In genomic region chr18:49690307-49690706, GRCh38 we compare ENCODE assay signal across 10 cellular contexts.
A peak's percentile ranks its signal among the peaks of the same experiment; 100 is the strongest.
DNase-seq lines count a peak whose midpoint lies in the region; ATAC-seq and TF ChIP-seq lines count a peak whose summit lies in the region.
"Had no signal": no experiment of that assay in that cellular context is flagged by ENCODE, and none has a peak within 500 bp of the region (broad histone marks: within the 10 kb centered on the region; RNA-seq: fewer than 3 reads in every experiment).

No MANE protein-coding gene starts in this region.

- TF ChIP-seq CTCF in RWPE2 (IDR thresholded peaks at IDR 0.05; ENCODE audit: poor library complexity, severe bottlenecking): no peak
- TF ChIP-seq CTCF in GM13977 (IDR thresholded peaks at IDR 0.05; ENCODE audit: extremely low read depth, insufficient read depth, missing control alignments): no peak
- TF ChIP-seq CTCF in dorsolateral prefrontal cortex (IDR thresholded peaks at IDR 0.05 in 54 of 56, conservative IDR thresholded peaks at IDR 0.05 in 2 of 56; ENCODE audit: low read depth in 1 of 56, partially characterized antibody in 56 of 56): no peak

- no peak overlapping the region for H3K27ac Mint-ChIP-seq in activated naive CD8-positive, alpha-beta T cell treated with anti-CD3 and anti-CD28 coated beads, Interleukin-2, amount 50 U/mL, for 24 hours
- H3K27ac Mint-ChIP-seq in activated naive CD8-positive, alpha-beta T cell treated with anti-CD3 and anti-CD28 coated beads for 36 hours: no peak overlapping the region

- peaks cover 29% of the 10 kb centered on the region for H3K4me1 ChIP-seq in RWPE2 (ENCODE audit: insufficient read depth, poor library complexity, severe bottlenecking)
- H3K4me1 ChIP-seq: BE2C had no signal

- H3K9me3 Mint-ChIP-seq in activated naive CD8-positive, alpha-beta T cell treated with anti-CD3 and anti-CD28 coated beads, Interleukin-2, amount 50 U/mL, for 24 hours: no peaks in the 10 kb centered on the region
- no peaks in the 10 kb centered on the region for H3K9me3 Mint-ChIP-seq in activated naive CD8-positive, alpha-beta T cell treated with anti-CD3 and anti-CD28 coated beads for 36 hours

- H3K27me3 ChIP-seq in RWPE2 (ENCODE audit: insufficient read depth, poor library complexity, severe bottlenecking) (no peaks in the 10 kb centered on the region), dorsolateral prefrontal cortex (peaks cover 0 to 5% (median 0%) of the 10 kb centered on the region in 45 donors)
- H3K27me3 ChIP-seq: BE2C had no signal

- no peak for DNase-seq in activated naive CD8-positive, alpha-beta T cell treated with anti-CD3 and anti-CD28 coated beads, Interleukin-2, amount 50 U/mL, for 24 hours
- DNase-seq in activated naive CD8-positive, alpha-beta T cell treated with anti-CD3 and anti-CD28 coated beads for 36 hours: no peak
- DNase-seq in RWPE2 (ENCODE audit: low spot score) (no peak), fibroblast of peridontal ligament (ENCODE audit: extremely low read depth) (peak; percentile 88), GM13977 (ENCODE audit: low spot score) (no peak), dorsolateral prefrontal cortex (no peak)
- DNase-seq: BE2C, trophoblast cell had no signal

- ATAC-seq in activated naive CD8-positive, alpha-beta T cell treated with anti-CD3 and anti-CD28 coated beads, Interleukin-2, amount 50 U/mL, for 24 hours: peak; percentile 69
- ATAC-seq in RWPE2 (ENCODE audit: low read depth) (peak; percentile 66), HG03457 (IDR thresholded peaks at IDR 0.05; ENCODE audit: unreplicated experiment) (no peak), GM18498 (IDR thresholded peaks at IDR 0.05; ENCODE audit: unreplicated experiment) (no peak)

- intact Hi-C loops in dorsolateral prefrontal cortex (cut with DNase I): no loop called here

- H3K4me3 ChIP-seq in RWPE2 (ENCODE audit: severe bottlenecking): no peak overlapping the region
- no peak overlapping the region for H3K4me3 ChIP-seq in dorsolateral prefrontal cortex

- H3K27ac ChIP-seq in RWPE2 (ENCODE audit: poor library complexity, severe bottlenecking) (peak overlapping the region; percentile 96), dorsolateral prefrontal cortex (no peak overlapping the region)

- no peaks in the 10 kb centered on the region for H3K27me3 Mint-ChIP-seq in activated naive CD8-positive, alpha-beta T cell treated with anti-CD3 and anti-CD28 coated beads, Interleukin-2, amount 50 U/mL, for 24 hours
- H3K27me3 Mint-ChIP-seq in activated naive CD8-positive, alpha-beta T cell treated with anti-CD3 and anti-CD28 coated beads for 36 hours: no peaks in the 10 kb centered on the region

- no peaks in the 10 kb centered on the region for H3K36me3 ChIP-seq in RWPE2 (ENCODE audit: low read depth)
- H3K36me3 ChIP-seq: BE2C had no signal

- H3K4me3 Mint-ChIP-seq in activated naive CD8-positive, alpha-beta T cell treated with anti-CD3 and anti-CD28 coated beads, Interleukin-2, amount 50 U/mL, for 24 hours: no peak overlapping the region
- H3K4me3 Mint-ChIP-seq in activated naive CD8-positive, alpha-beta T cell treated with anti-CD3 and anti-CD28 coated beads for 36 hours: no peak overlapping the region

- H3K4me1 Mint-ChIP-seq in activated naive CD8-positive, alpha-beta T cell treated with anti-CD3 and anti-CD28 coated beads, Interleukin-2, amount 50 U/mL, for 24 hours: peaks cover 4% of the 10 kb centered on the region
- peaks cover 6% of the 10 kb centered on the region for H3K4me1 Mint-ChIP-seq in activated naive CD8-positive, alpha-beta T cell treated with anti-CD3 and anti-CD28 coated beads for 36 hours

- in situ Hi-C loops in GM13977 (cut with MboI; ENCODE audit: low pct_unique_long_range_greater_than_20kb, low sequenced_read_pairs, unreplicated experiment): no loop called here

- H3K9me3 ChIP-seq in RWPE2 (ENCODE audit: severe bottlenecking): no peaks in the 10 kb centered on the region
- H3K9me3 ChIP-seq: BE2C had no signal

- no peaks in the 10 kb centered on the region for H3K36me3 Mint-ChIP-seq in activated naive CD8-positive, alpha-beta T cell treated with anti-CD3 and anti-CD28 coated beads, Interleukin-2, amount 50 U/mL, for 24 hours (ENCODE audit: low read depth)
- no peaks in the 10 kb centered on the region for H3K36me3 Mint-ChIP-seq in activated naive CD8-positive, alpha-beta T cell treated with anti-CD3 and anti-CD28 coated beads for 36 hours

Comparison
In these comparisons a context has a peak if more than half of its experiments do, and no peak if none do; other contexts are left out.
1. ATAC-seq: peak in activated naive CD8-positive, alpha-beta T cell treated with anti-CD3 and anti-CD28 coated beads, Interleukin-2, amount 50 U/mL, for 24 hours (single experiment) and RWPE2 (single experiment); none in HG03457 (single experiment) and GM18498 (single experiment).